7 cellular contexts compared by ENCODE assay signal in genomic region chr9:112061152-112061740, GRCh38.
DNase-seq lines count a peak whose midpoint lies in the region; ATAC-seq and TF ChIP-seq lines count a peak whose summit lies in the region.

No MANE protein-coding gene starts in this region.

- H3K36me3 ChIP-seq in psoas muscle (ENCODE audit: insufficient read depth in 1 of 2, low read depth in 1 of 2) = no peaks in the 10 kb centered on the region

- ATAC-seq in GM21723 (IDR thresholded peaks at IDR 0.05; ENCODE audit: unreplicated experiment) = peak; percentile 80
- peak; percentile 63 to 76 (median 72) for ATAC-seq in psoas muscle

- H3K27me3 ChIP-seq in psoas muscle (ENCODE audit: insufficient read depth in 3 of 3, low read length in 2 of 3) = no peaks in the 10 kb centered on the region

- peaks cover 20% of the 10 kb centered on the region for H3K4me1 ChIP-seq in psoas muscle

- no peaks in the 10 kb centered on the region for H3K9me3 ChIP-seq in psoas muscle

- H3K4me3 ChIP-seq in GM12865 (ENCODE audit: low read depth, low read length) = no peak overlapping the region
- H3K4me3 ChIP-seq in psoas muscle = no peak overlapping the region

- peak overlapping the region; percentile 78 for H3K27ac ChIP-seq in psoas muscle

- DNase-seq in GM12865 (ENCODE audit: low read depth) = peak; percentile 83
- peak; percentile 99 for DNase-seq in LHCN-M2 (ENCODE audit: low read depth)
- DNase-seq in activated T-cell treated with anti-CD3 and anti-CD28 coated beads, Interleukin-2, amount 50 U/mL, for 48 hours = peak; percentile 48 to 53
- DNase-seq in germinal center (ENCODE audit: low spot score) = peak; percentile 61
- peak; percentile 58 to 63 for DNase-seq in psoas muscle
- DNase-seq in mesenteric fat pad (ENCODE audit: low spot score) = no peak

- TF ChIP-seq CTCF in GM12865 (IDR thresholded peaks at IDR 0.05; ENCODE audit: insufficient read depth, low read depth, low read length, missing control alignments) (no peak), psoas muscle (IDR thresholded peaks at IDR 0.05) (no peak)

- intact Hi-C loops in psoas muscle (cut with DNase I) = no loop called here

- 6 to 11% (median 9%) methylated on average over 3 of the region's 3 CpGs for WGBS in psoas muscle, 3 donors
